In genomic region chr10:79147306-79147705, GRCh38 we compare ENCODE assay signal across 12 cellular contexts.
DNase-seq lines count a peak whose midpoint lies in the region; ATAC-seq and TF ChIP-seq lines count a peak whose summit lies in the region.
"Had no signal": no experiment of that assay in that cellular context is flagged by ENCODE, and none has a peak within 500 bp of the region (broad histone marks: within the 10 kb centered on the region; RNA-seq: fewer than 3 reads in every experiment).

No MANE protein-coding gene starts in this region.

- no peaks in the 10 kb centered on the region for H3K9me3 Mint-ChIP-seq in T-helper 1 cell treated with Interleukin-12 subunit alpha and Interleukin-12 subunit beta and Interleukin-4 antibody, amounts not matched to agents 30 μg/mL and 1 μg/mL, for 36 hours
- H3K9me3 Mint-ChIP-seq in WTC11, result no peaks in the 10 kb centered on the region
- H3K9me3 Mint-ChIP-seq: naive B cell had no signal

- in situ Hi-C loops in KBM-7 (cut with MboI; ENCODE audit: low pct_unique_long_range_greater_than_20kb, low sequenced_read_pairs), result no loop called here

- H3K27me3 ChIP-seq in adipocyte (replicated peaks; ENCODE audit: control insufficient read depth, insufficient read depth, low read length) (no peaks in the 10 kb centered on the region), lower lobe of right lung (ENCODE audit: low read depth) (no peaks in the 10 kb centered on the region)

- H3K36me3 Mint-ChIP-seq in T-helper 1 cell treated with Interleukin-12 subunit alpha and Interleukin-12 subunit beta and Interleukin-4 antibody, amounts not matched to agents 30 μg/mL and 1 μg/mL, for 36 hours (ENCODE audit: low read depth), result peaks cover 3% of the 10 kb centered on the region
- H3K36me3 Mint-ChIP-seq in WTC11, result no peaks in the 10 kb centered on the region
- H3K36me3 Mint-ChIP-seq: naive B cell had no signal

- intact Hi-C loops in lower lobe of right lung (cut with DNase I), result no loop called here

- TF ChIP-seq CTCF in lower lobe of right lung (IDR thresholded peaks at IDR 0.05) (no peak), WTC11 (IDR thresholded peaks at IDR 0.05) (no peak), foreskin fibroblast (IDR thresholded peaks at IDR 0.05; ENCODE audit: low read depth, low read length) (no peak)

- peaks cover 39% of the 10 kb centered on the region for H3K4me1 Mint-ChIP-seq in T-helper 1 cell treated with Interleukin-12 subunit alpha and Interleukin-12 subunit beta and Interleukin-4 antibody, amounts not matched to agents 30 μg/mL and 1 μg/mL, for 36 hours (ENCODE audit: low read depth)
- H3K4me1 Mint-ChIP-seq in WTC11, result peaks cover 34% of the 10 kb centered on the region

- H3K27ac ChIP-seq in lower lobe of right lung (peak overlapping the region; percentile 94), substantia nigra (ENCODE audit: low read depth, low read length, poor library complexity, severe bottlenecking) (peak overlapping the region; percentile 85)

- H3K4me3 ChIP-seq in adipocyte (ENCODE audit: low read length) (no peak overlapping the region), lower lobe of right lung (no peak overlapping the region), foreskin fibroblast (ENCODE audit: low read depth in 1 of 2, low read length in 2 of 2) (no peak overlapping the region)

- POLR2A ChIA-PET in WTC11 (lab: Charles Lee), result interaction anchor here (0.8 kb wide), 1 partner anchor 15 kb away, joined by 3 read pairs; no protein-coding TSS in a partner anchor

- CTCF ChIA-PET in WTC11 (lab: Charles Lee), result interaction anchor here (1.6 kb wide), 1 partner anchor 48 kb away, joined by 4 read pairs; no protein-coding TSS in a partner anchor

- no peak for DNase-seq in T-helper 1 cell
- no peak for DNase-seq in adipocyte (ENCODE audit: low read depth)
- no peak for DNase-seq in lower lobe of right lung
- DNase-seq in substantia nigra (lab: John Stamatoyannopoulos, UW), result no peak
- DNase-seq in WTC11 (ENCODE audit: low spot score), result no peak
- no peak for DNase-seq in foreskin fibroblast
- no peak for DNase-seq in KBM-7
- DNase-seq: 8988T; activated CD8-positive, alpha-beta memory T cell treated with anti-CD3 and anti-CD28 coated beads, Interleukin-2, amount 50 U/mL, for 48 hours; naive B cell; NCI-H524 treated with DMSO at 0.1 percent for 48 hours had no signal

- no peaks in the 10 kb centered on the region for H3K27me3 Mint-ChIP-seq in T-helper 1 cell treated with Interleukin-12 subunit alpha and Interleukin-12 subunit beta and Interleukin-4 antibody, amounts not matched to agents 30 μg/mL and 1 μg/mL, for 36 hours (ENCODE audit: low read depth)
- H3K27me3 Mint-ChIP-seq in WTC11 (ENCODE audit: low read depth), result no peaks in the 10 kb centered on the region

- no peak overlapping the region for H3K4me3 Mint-ChIP-seq in T-helper 1 cell treated with Interleukin-12 subunit alpha and Interleukin-12 subunit beta and Interleukin-4 antibody, amounts not matched to agents 30 μg/mL and 1 μg/mL, for 36 hours
- H3K4me3 Mint-ChIP-seq in WTC11, result no peak overlapping the region

- H3K4me1 ChIP-seq in adipocyte (ENCODE audit: control insufficient read depth, insufficient read depth, low read length), result peaks cover 79% of the 10 kb centered on the region
- peaks cover 98% of the 10 kb centered on the region for H3K4me1 ChIP-seq in lower lobe of right lung

- peak overlapping the region; percentile 91 for H3K9ac ChIP-seq in adipocyte (ENCODE audit: low read length)

- no peaks in the 10 kb centered on the region for H3K9me3 ChIP-seq in adipocyte (ENCODE audit: control insufficient read depth, low read length)
- H3K9me3 ChIP-seq in lower lobe of right lung, result no peaks in the 10 kb centered on the region

- H3K36me3 ChIP-seq in adipocyte (ENCODE audit: control insufficient read depth, insufficient read depth, low read length, severe bottlenecking), result peaks cover 37% of the 10 kb centered on the region
- H3K36me3 ChIP-seq in lower lobe of right lung, result peaks cover 20% of the 10 kb centered on the region

- ATAC-seq in lower lobe of right lung (no peak), WTC11 (no peak)

- peak overlapping the region; percentile 15 for H3K27ac Mint-ChIP-seq in T-helper 1 cell treated with Interleukin-12 subunit alpha and Interleukin-12 subunit beta and Interleukin-4 antibody, amounts not matched to agents 30 μg/mL and 1 μg/mL, for 36 hours
- no peak overlapping the region for H3K27ac Mint-ChIP-seq in WTC11

TF ChIP-seq in WTC11, 78 proteins besides CTCF, POLR2A, EP300 and RAD21:
- TF ChIP-seq ZNF138 (CRISPR knock-in tag; conservative IDR thresholded peaks at IDR 0.05) (no peak), ELF4 (CRISPR knock-in tag; IDR thresholded peaks at IDR 0.05; ENCODE audit: low read depth) (no peak), AFF4 (CRISPR knock-in tag; IDR thresholded peaks at IDR 0.05; ENCODE audit: borderline replicate concordance) (no peak), ESRRA (CRISPR knock-in tag; IDR thresholded peaks at IDR 0.05; ENCODE audit: borderline replicate concordance) (no peak)
